1 cellular context compared by ENCODE assay signal in the genomic region with DNA sequence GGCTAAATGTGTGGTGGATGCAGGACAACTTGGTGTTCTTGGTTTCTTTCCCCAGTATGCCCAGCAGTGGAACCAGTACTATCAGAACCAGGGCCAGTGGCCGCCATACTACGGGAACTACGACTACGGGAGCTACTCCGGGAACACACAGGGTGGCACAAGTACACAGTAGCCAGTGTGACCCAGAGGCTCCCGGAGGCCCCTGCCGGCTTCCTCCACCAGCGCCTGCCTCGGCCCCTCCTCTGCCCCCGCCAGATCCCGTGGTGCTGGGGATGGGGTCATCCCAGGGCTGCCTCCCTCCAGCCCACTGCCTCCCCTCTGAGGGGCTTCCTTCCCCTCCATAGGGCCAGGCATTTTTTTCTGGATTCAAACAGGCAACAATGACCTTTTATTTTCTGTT.
TF ChIP-seq lines count a peak whose summit lies in the region.

No MANE protein-coding gene starts in this region.

TF ChIP-seq in HepG2, 621 proteins besides CTCF, POLR2A, EP300 and RAD21:
- TF ChIP-seq, protein P1, sequence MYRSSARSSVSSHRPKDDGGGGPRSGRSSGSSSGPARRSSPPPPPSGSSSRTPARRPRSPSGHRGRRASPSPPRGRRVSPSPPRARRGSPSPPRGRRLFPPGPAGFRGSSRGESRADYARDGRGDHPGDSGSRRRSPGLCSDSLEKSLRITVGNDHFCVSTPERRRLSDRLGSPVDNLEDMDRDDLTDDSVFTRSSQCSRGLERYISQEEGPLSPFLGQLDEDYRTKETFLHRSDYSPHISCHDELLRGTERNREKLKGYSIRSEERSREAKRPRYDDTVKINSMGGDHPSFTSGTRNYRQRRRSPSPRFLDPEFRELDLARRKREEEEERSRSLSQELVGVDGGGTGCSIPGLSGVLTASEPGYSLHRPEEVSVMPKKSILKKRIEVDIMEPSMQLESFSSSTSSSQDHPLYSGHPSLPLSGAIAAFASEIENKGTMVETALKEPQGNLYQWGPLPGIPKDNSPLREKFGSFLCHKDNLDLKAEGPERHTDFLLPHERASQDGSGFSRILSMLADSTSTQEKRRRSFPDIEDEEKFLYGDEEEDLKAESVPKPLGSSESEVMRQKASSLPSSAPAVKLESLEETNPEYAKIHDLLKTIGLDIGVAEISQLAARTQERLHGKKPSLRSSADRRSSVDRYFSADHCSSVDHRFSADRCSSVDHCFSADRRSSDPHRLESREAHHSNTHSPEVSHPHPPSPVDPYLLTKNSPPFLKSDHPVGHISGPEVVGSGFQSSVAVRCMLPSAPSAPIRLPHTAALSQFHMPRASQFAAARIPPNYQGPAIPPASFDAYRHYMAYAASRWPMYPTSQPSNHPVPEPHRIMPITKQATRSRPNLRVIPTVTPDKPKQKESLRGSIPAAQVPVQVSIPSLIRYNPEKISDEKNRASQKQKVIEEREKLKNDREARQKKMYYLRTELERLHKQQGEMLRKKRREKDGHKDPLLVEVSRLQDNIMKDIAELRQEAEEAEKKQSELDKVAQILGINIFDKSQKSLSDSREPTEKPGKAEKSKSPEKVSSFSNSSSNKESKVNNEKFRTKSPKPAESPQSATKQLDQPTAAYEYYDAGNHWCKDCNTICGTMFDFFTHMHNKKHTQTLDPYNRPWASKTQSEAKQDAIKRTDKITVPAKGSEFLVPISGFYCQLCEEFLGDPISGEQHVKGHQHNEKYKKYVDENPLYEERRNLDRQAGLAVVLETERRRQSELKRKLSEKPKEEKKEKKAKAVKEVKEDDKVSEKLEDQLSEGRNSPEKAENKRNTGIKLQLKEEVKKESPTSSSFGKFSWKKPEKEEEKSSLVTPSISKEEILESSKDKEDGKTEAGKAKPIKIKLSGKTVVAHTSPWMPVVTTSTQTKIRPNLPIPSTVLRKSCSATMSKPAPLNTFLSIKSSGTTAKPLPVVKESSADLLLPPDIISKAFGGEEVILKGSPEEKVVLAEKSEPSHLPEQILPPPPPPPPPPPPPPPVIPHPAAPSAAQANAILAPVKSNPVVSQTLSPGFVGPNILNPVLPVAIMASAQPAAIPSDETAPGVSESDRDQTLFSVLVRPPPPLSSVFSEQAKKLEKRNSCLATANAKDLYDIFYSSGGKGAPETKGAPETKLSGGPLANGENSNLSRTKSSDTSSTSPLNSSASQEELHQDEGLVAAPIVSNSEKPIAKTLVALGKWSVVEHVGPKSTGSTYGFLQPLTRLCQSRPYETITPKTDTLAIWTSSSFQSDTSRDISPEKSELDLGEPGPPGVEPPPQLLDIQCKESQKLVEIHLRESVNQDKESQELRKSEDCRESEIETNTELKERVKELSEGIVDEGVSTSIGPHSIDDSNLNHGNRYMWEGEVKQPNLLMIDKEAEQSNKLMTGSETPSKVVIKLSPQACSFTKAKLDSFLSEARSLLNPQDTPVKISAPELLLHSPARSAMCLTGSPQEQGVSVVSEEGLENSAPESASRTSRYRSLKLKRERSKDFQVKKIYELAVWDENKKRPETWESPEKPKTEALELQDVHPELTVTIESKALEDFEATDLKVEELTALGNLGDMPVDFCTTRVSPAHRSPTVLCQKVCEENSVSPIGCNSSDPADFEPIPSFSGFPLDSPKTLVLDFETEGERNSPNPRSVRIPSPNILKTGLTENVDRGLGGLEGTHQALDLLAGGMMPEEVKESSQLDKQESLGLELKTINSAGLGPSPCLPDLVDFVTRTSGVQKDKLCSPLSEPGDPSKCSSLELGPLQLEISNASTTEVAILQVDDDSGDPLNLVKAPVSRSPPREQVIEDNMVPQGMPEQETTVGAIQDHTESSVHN (CRISPR knock-in tag; IDR thresholded peaks at IDR 0.05) = no peak
- TF ChIP-seq MTA3 (CRISPR knock-in tag; IDR thresholded peaks at IDR 0.05) (no peak), ZNF263 (CRISPR knock-in tag; IDR thresholded peaks at IDR 0.05) (no peak), AGO2 (optimal IDR thresholded peaks at IDR 0.05; ENCODE audit: low read depth, low read length) (peak; percentile 16), SUZ12 (IDR thresholded peaks at IDR 0.05; ENCODE audit: low read depth, low read length) (no peak), ZNF549 (CRISPR knock-in tag; IDR thresholded peaks at IDR 0.05) (no peak), RBM22 (optimal IDR thresholded peaks at IDR 0.05; ENCODE audit: low read length) (peak; percentile 48), KLF6 (CRISPR knock-in tag; IDR thresholded peaks at IDR 0.05) (no peak)
- TF ChIP-seq, protein P2, sequence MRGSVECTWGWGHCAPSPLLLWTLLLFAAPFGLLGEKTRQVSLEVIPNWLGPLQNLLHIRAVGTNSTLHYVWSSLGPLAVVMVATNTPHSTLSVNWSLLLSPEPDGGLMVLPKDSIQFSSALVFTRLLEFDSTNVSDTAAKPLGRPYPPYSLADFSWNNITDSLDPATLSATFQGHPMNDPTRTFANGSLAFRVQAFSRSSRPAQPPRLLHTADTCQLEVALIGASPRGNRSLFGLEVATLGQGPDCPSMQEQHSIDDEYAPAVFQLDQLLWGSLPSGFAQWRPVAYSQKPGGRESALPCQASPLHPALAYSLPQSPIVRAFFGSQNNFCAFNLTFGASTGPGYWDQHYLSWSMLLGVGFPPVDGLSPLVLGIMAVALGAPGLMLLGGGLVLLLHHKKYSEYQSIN (CRISPR knock-in tag; IDR thresholded peaks at IDR 0.05; ENCODE audit: borderline replicate concordance) = no peak
